ENCODE assay signal across 8 cellular contexts in the genomic region with DNA sequence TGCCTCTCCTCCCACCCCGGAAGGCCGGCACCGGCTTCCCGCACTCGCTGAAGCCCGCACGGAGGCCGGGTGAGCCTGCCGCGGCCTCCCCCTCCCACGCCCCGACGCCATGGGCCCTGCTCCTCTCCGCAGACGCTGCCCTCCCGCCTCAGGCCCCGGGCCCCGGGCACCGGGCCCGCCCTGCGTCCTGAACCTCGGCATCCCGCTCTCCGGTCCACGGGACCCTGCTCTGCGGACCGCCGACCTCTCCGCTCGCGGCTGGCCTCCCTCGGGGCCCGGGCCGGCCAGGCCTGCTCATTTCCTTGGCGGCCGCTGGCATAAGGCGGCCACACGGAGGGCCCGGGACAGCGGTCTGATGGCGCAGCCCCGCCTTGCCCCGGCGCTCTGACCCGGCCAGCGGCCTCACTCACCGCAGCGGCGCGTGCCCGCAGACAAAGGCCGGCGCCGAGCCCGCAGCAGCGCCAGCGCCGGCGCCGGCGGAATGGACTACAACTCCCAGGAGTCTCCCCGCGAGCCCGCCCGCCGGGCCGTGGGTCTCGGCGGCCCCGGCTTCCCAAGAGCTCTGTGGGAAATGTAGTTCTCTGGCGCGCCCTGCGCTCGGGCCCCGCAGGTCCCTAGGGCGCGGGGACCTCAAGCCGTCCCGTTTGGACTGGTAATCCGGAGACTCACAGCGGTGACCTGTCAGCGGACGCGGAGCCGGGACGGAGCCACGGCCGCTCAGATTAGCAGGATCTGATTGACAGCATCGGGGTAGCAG. TPM values are rescaled to one million over a fixed set of nuclear protein-coding genes. Genes with fewer than 3 reads are reported as not detected.
DNase-seq lines count a peak whose midpoint lies in the region; ATAC-seq and TF ChIP-seq lines count a peak whose summit lies in the region.

A gene with protein sequence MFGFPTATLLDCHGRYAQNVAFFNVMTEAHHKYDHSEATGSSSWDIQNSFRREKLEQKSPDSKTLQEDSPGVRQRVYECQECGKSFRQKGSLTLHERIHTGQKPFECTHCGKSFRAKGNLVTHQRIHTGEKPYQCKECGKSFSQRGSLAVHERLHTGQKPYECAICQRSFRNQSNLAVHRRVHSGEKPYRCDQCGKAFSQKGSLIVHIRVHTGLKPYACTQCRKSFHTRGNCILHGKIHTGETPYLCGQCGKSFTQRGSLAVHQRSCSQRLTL (minus strand): TSS at position 490 of the 757 bp plus-strand sequence. CDS start 2,748 bp downstream, outside the sequence.

- peak within 1 kb of the TSS; percentile 83 for H3K4me2 ChIP-seq in OCI-LY3 (ENCODE audit: low read length)

- H3K79me2 ChIP-seq in OCI-LY3 (ENCODE audit: low read length) = no peaks in the 10 kb centered on the region; the same call in 1 of the 2 replicates

- DNase-seq in COLO829 (ENCODE audit: low spot score) (peak; percentile 68), activated T-cell treated with anti-CD3 and anti-CD28 coated beads for 4 hours (peak; percentile 60), epithelial cell of proximal tubule (ENCODE audit: low read depth) (peak; percentile 12), mucosa of gallbladder (ENCODE audit: low spot score) (peak; percentile 84)
- peak; percentile 50 to 60 for DNase-seq in stimulated activated CD8-positive, alpha-beta memory T cell treated with anti-CD3 and anti-CD28 coated beads, Interleukin-4, amount 100 ng/mL, for 1 hour (ENCODE audit: low read depth in 2 of 2, low spot score in 1 of 2)

- no peaks in the 10 kb centered on the region for H4K20me1 ChIP-seq in OCI-LY3 (ENCODE audit: insufficient read depth, low read length)

- no peak for TF ChIP-seq CTCF in OCI-LY3 (IDR thresholded peaks at IDR 0.05; ENCODE audit: low read depth, low read length)
- TF ChIP-seq CTCF in epithelial cell of proximal tubule (conservative IDR thresholded peaks at IDR 0.05; ENCODE audit: low read depth, low read length) = no peak

- peak; percentile 99 for ATAC-seq in GM19455 (IDR thresholded peaks at IDR 0.05; ENCODE audit: unreplicated experiment)
- peak; percentile 98 for ATAC-seq in HG03575 (IDR thresholded peaks at IDR 0.05; ENCODE audit: extremely low read depth, insufficient number of reproducible peaks, low FRiP score, unreplicated experiment)

- H3K9ac ChIP-seq in OCI-LY3 (ENCODE audit: low read length) = peak within 1 kb of the TSS; percentile 66

- no peak within 1 kb of the TSS for H3K27ac ChIP-seq in OCI-LY3 (ENCODE audit: low read length)

- peak within 1 kb of the TSS; percentile 86 for H2AFZ ChIP-seq in OCI-LY3 (ENCODE audit: low read depth, low read length)

- H3K9me3 ChIP-seq in OCI-LY3 (ENCODE audit: insufficient read depth, low read length) = peaks cover 16% of the 10 kb centered on the region

- peaks cover 36% of the 10 kb centered on the region for H3K36me3 ChIP-seq in OCI-LY3 (replicated peaks; ENCODE audit: low read depth, low read length)

- H3K27me3 ChIP-seq in OCI-LY3 (ENCODE audit: low read depth, low read length) = no peaks in the 10 kb centered on the region

- H3K4me3 ChIP-seq in OCI-LY3 (ENCODE audit: low read length) (peak within 1 kb of the TSS; percentile 82), epithelial cell of proximal tubule (ENCODE audit: low read depth, low read length) (peak within 1 kb of the TSS; percentile 73)

- peaks cover 6% of the 10 kb centered on the region for H3K4me1 ChIP-seq in OCI-LY3 (ENCODE audit: low read length)

RNA-seq across cellular contexts. Expression of the gene that starts here (rescaled TPM):
- total RNA-seq in epithelial cell of proximal tubule (25.8 and 32.1 TPM in 2 replicates), mucosa of gallbladder (46.2 TPM)

Comparison
In these comparisons a context has a peak if more than half of its experiments do, and no peak if none do; other contexts are left out.
1. DNase-seq: peak in every context shown above with its lines; median percentile 84 in mucosa of gallbladder; 68 in COLO829; 60 in activated T-cell treated with anti-CD3 and anti-CD28 coated beads for 4 hours; 55 in stimulated activated CD8-positive, alpha-beta memory T cell treated with anti-CD3 and anti-CD28 coated beads, Interleukin-4, amount 100 ng/mL, for 1 hour; 12 in epithelial cell of proximal tubule.